Comparison of ENCODE assay signal across 8 cellular contexts in genomic region chr12:38664661-38665269, GRCh38.
DNase-seq lines count a peak whose midpoint lies in the region; ATAC-seq and TF ChIP-seq lines count a peak whose summit lies in the region.

No MANE protein-coding gene starts in this region.

- no peaks in the 10 kb centered on the region for H3K27me3 ChIP-seq in left ventricle myocardium inferior (ENCODE audit: low read depth)
- peaks cover 28% of the 10 kb centered on the region for H3K27me3 ChIP-seq in WERI-Rb-1 (ENCODE audit: insufficient read depth, low read depth, severe bottlenecking)
- no peaks in the 10 kb centered on the region for H3K27me3 ChIP-seq in mesendoderm (ENCODE audit: insufficient read depth, low read length, poor library complexity)

- H3K18ac ChIP-seq in mesendoderm (ENCODE audit: low read length) = no peak overlapping the region

- H2BK5ac ChIP-seq in mesendoderm (ENCODE audit: low read length) = no peak overlapping the region

- H2BK120ac ChIP-seq in mesendoderm (ENCODE audit: low read depth, low read length) = no peak overlapping the region

- no peak overlapping the region for H4K8ac ChIP-seq in mesendoderm (ENCODE audit: low read depth, low read length)

- intact Hi-C loops in left ventricle myocardium inferior (cut with micrococcal nuclease) = no loop called here
- intact Hi-C loops in Right ventricle myocardium inferior (cut with DNase I) = loop anchor here (5.0 kb wide), 1 partner anchor 243 kb away; the partner anchor contains the start of gene CPNE8

- H3K4ac ChIP-seq in mesendoderm (ENCODE audit: low read depth, low read length) = no peak overlapping the region

- H3K23ac ChIP-seq in mesendoderm (ENCODE audit: low read length) = no peak overlapping the region

- no peak overlapping the region for H3K4me2 ChIP-seq in mesendoderm (ENCODE audit: low read length)

- H3K36me3 ChIP-seq in left ventricle myocardium inferior = peaks cover 25% of the 10 kb centered on the region
- H3K36me3 ChIP-seq in WERI-Rb-1 = no peaks in the 10 kb centered on the region
- H3K36me3 ChIP-seq in mesendoderm (ENCODE audit: control insufficient read depth, insufficient read depth, low read length) = no peaks in the 10 kb centered on the region

- H3K27ac ChIP-seq in left ventricle myocardium inferior (replicated peaks) (no peak overlapping the region), WERI-Rb-1 (no peak overlapping the region), mesendoderm (ENCODE audit: low read depth, low read length) (no peak overlapping the region)

- H3K79me1 ChIP-seq in mesendoderm (ENCODE audit: low read length) = no peaks in the 10 kb centered on the region

- H3K9me3 ChIP-seq in left ventricle myocardium inferior (replicated peaks) (peaks cover 40% of the 10 kb centered on the region), WERI-Rb-1 (ENCODE audit: severe bottlenecking) (no peaks in the 10 kb centered on the region)

- no peaks in the 10 kb centered on the region for H3K79me2 ChIP-seq in mesendoderm (ENCODE audit: control insufficient read depth, insufficient read depth, low read length)

- H2BK15ac ChIP-seq in mesendoderm (replicated peaks; ENCODE audit: low read depth) = no peak overlapping the region

- no peak overlapping the region for H3K56ac ChIP-seq in mesendoderm (ENCODE audit: low read length)

- H3K4me3 ChIP-seq in left ventricle myocardium inferior (no peak overlapping the region), WERI-Rb-1 (ENCODE audit: low read depth, low read length) (no peak overlapping the region), mesendoderm (ENCODE audit: low read length) (no peak overlapping the region)

- H3K4me1 ChIP-seq in left ventricle myocardium inferior (no peaks in the 10 kb centered on the region), mesendoderm (ENCODE audit: control insufficient read depth, low read depth, low read length) (no peaks in the 10 kb centered on the region)

- TF ChIP-seq CTCF in left ventricle myocardium inferior (IDR thresholded peaks at IDR 0.05; ENCODE audit: borderline replicate concordance) (peak; percentile 54), WERI-Rb-1 (IDR thresholded peaks at IDR 0.05; ENCODE audit: low read depth, low read length) (peak; percentile 44)

- no peak for DNase-seq in left ventricle myocardium inferior
- no peak for DNase-seq in Right ventricle myocardium inferior (ENCODE audit: missing footprints)
- peak; percentile 11 for DNase-seq in WERI-Rb-1
- DNase-seq in mesendoderm = peak; percentile 58
- no peak for DNase-seq in NK-92 (lab: John Stamatoyannopoulos, UW; ENCODE audit: unreplicated experiment)
- DNase-seq in COLO668 (lab: John Stamatoyannopoulos, UW; ENCODE audit: unreplicated experiment) = no peak
- no peak for DNase-seq in stimulated activated naive CD8-positive, alpha-beta T cell treated with anti-CD3 and anti-CD28 coated beads, Interleukin-15, Interleukin-2, amounts not matched to agents 100 U/mL and 50 U/mL, for 24 hours

- no peak overlapping the region for H4K5ac ChIP-seq in mesendoderm (ENCODE audit: low read length)

- no peak overlapping the region for H3K9ac ChIP-seq in mesendoderm (ENCODE audit: low read length)

- ATAC-seq in Right ventricle myocardium inferior (no peak), HG03280 (IDR thresholded peaks at IDR 0.05; ENCODE audit: unreplicated experiment) (peak; percentile 77)
- ATAC-seq in stimulated activated naive CD8-positive, alpha-beta T cell treated with anti-CD3 and anti-CD28 coated beads, Interleukin-15, Interleukin-2, amounts not matched to agents 100 U/mL and 50 U/mL, for 24 hours = no peak

- no peak overlapping the region for H2AK5ac ChIP-seq in mesendoderm (ENCODE audit: low read length)

Comparison
In these comparisons a context has a peak if more than half of its experiments do, and no peak if none do; other contexts are left out.
1. DNase-seq: peak in WERI-Rb-1 (single experiment) and mesendoderm (single experiment); none in left ventricle myocardium inferior (single experiment), Right ventricle myocardium inferior (single experiment), NK-92 (single experiment), COLO668 (single experiment) and stimulated activated naive CD8-positive, alpha-beta T cell treated with anti-CD3 and anti-CD28 coated beads, Interleukin-15, Interleukin-2, amounts not matched to agents 100 U/mL and 50 U/mL, for 24 hours (single experiment).